In genomic region chr17:42536372-42537155, GRCh38 we compare ENCODE assay signal across 8 cellular contexts. TPM values are rescaled to one million over a fixed set of nuclear protein-coding genes. Genes with fewer than 3 reads are reported as not detected.
A peak's percentile ranks its signal among the peaks of the same experiment; 100 is the strongest.
DNase-seq lines count a peak whose midpoint lies in the region; ATAC-seq and TF ChIP-seq lines count a peak whose summit lies in the region.

No MANE protein-coding gene starts in this region.

- H3K27ac ChIP-seq in coronary artery (peak overlapping the region; percentile 94 to 95), left lung (peak overlapping the region; percentile 87 to 93)

- peak overlapping the region; percentile 75 for H3K4me3 ChIP-seq in coronary artery
- H3K4me3 ChIP-seq in left lung = peak overlapping the region; percentile 61 to 77

- H3K36me3 ChIP-seq in left lung = peaks cover 0 to 34% of the 10 kb centered on the region in 2 donors

- peaks cover 10 to 37% of the 10 kb centered on the region in 2 donors for H3K4me1 ChIP-seq in left lung

- no peaks in the 10 kb centered on the region for H3K9me3 ChIP-seq in left lung

- ATAC-seq in GM18909 (IDR thresholded peaks at IDR 0.05; ENCODE audit: poor library complexity, unreplicated experiment) = peak; percentile 65
- ATAC-seq in HG03108 (IDR thresholded peaks at IDR 0.05; ENCODE audit: unreplicated experiment) = peak; percentile 65
- peak; percentile 82 for ATAC-seq in left lung

- no peaks in the 10 kb centered on the region for H3K27me3 ChIP-seq in left lung

- intact Hi-C loops in left lung (cut with DNase I) = no loop called here

- TF ChIP-seq CTCF in coronary artery (IDR thresholded peaks at IDR 0.05) (no peak), left lung (IDR thresholded peaks at IDR 0.05) (no peak)

- DNase-seq in AG20443 (ENCODE audit: low spot score) (peak; percentile 93), NCI-H345 treated with DMSO at 0.1 percent for 48 hours (lab: John Stamatoyannopoulos, UW; ENCODE audit: unreplicated experiment) (peak; percentile 66), coronary artery (ENCODE audit: low spot score) (peak; percentile 92), left lung (peak; percentile 91 to 98)
- peak; percentile 63 to 71 for DNase-seq in activated CD4-positive, alpha-beta T cell treated with anti-CD3 and anti-CD28 coated beads for 4 hours
- DNase-seq in stimulated activated CD4-positive, alpha-beta T cell treated with anti-CD3 and anti-CD28 coated beads, Interleukin-2, amount 100 ng/mL, for 48 hours = peak; percentile 67 to 70

RNA-seq across cellular contexts. Expression of gene NAGLU, which starts 0.5 kb away (rescaled TPM):
- 10 to 100 TPM; 41.5 to 56.2 TPM for total RNA-seq in left lung

RNA-seq across cellular contexts. Expression of gene HSD17B1, which starts 16.2 kb away (rescaled TPM):
- total RNA-seq in left lung = 1 to 10 TPM; 1.2 to 1.7 TPM

RNA-seq across cellular contexts. Expression of gene COASY, which starts 25.4 kb away (rescaled TPM):
- total RNA-seq in left lung = 100 to 1,000 TPM in 1 of 2 donors, 10 to 100 TPM in 1; 66.5 to 116 TPM

RNA-seq across cellular contexts. Expression of gene MLX, which starts 30.3 kb away (rescaled TPM):
- 10 to 100 TPM; 56.3 to 73.7 TPM for total RNA-seq in left lung

RNA-seq across cellular contexts. Expression of gene PSMC3IP, which starts 41.0 kb away (rescaled TPM):
- 1 to 10 TPM; 6.5 to 7.7 TPM for total RNA-seq in left lung

Comparison
In these comparisons a context has a peak if more than half of its experiments do, and no peak if none do; other contexts are left out.
1. Peak in every context shown above with its lines: DNase-seq, ATAC-seq, H3K4me3 ChIP-seq and H3K27ac ChIP-seq.